In the genomic region with DNA sequence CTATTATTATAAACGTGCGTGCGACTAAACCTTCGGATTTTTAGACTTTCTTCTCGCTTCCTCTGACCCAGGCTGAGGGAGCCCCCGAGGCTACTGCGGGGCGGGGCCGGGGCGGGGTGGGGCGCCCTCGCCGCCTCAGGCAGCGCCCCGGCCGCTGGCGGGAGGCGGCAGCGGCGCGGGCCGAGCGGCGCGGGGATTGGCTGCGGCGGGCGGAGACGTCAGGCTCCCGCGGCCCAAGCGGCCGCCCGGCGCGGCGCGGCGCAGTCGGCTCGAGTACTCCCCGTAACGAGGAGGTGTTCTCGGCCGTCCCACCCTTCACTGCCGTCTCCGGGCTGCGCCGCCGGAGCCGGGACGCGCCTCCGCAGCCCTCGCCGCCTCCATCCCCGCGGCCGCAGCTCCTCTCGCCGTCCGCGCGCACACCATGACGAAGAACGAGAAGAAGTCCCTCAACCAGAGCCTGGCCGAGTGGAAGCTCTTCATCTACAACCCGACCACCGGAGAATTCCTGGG, we compare ENCODE assay signal across 8 cellular contexts. TPM values are rescaled to one million over a fixed set of nuclear protein-coding genes. Genes with fewer than 3 reads are reported as not detected.
DNase-seq lines count a peak whose midpoint lies in the region; ATAC-seq and TF ChIP-seq lines count a peak whose summit lies in the region.

A gene (plus strand): TSS at position 263 of the 510 bp plus-strand sequence. CDS start 159 bp downstream, at position 422.

- intact Hi-C loops in activated CD4-positive, alpha-beta T cell treated with anti-CD3 and anti-CD28 coated beads for 36 hours (cut with DNase I, micrococcal nuclease): loop anchor here (1.0 to 10.0 kb wide), 14 partner anchors 28 to 702 kb away; a partner anchor contains a TSS
- intact Hi-C loops in left colon (cut with DNase I, micrococcal nuclease): loop anchor here in 1 of 2 donors (5.0 kb wide), 1 partner anchor 139 kb away; a partner anchor contains a TSS

- peak; percentile 86 for ATAC-seq in GM18909 (IDR thresholded peaks at IDR 0.05; ENCODE audit: poor library complexity, unreplicated experiment)
- ATAC-seq in HG03139 (IDR thresholded peaks at IDR 0.05; ENCODE audit: unreplicated experiment): peak; percentile 74
- ATAC-seq in activated CD4-positive, alpha-beta T cell treated with anti-CD3 and anti-CD28 coated beads for 36 hours: peak; percentile 79
- peak; percentile 75 for ATAC-seq in left colon

- CTCF ChIA-PET in activated CD4-positive, alpha-beta T cell treated with anti-CD3 and anti-CD28 coated beads for 36 hours (lab: Charles Lee): interaction anchor here (1.6 to 2.1 kb wide), 2 partner anchors 10 to 37 kb away, joined by 6 to 8 read pairs; no protein-coding TSS in a partner anchor

- H3K36me3 Mint-ChIP-seq in activated CD4-positive, alpha-beta T cell treated with anti-CD3 and anti-CD28 coated beads for 36 hours (ENCODE audit: low read depth): peaks cover 31% of the 10 kb centered on the region

- no peaks in the 10 kb centered on the region for H3K9me3 Mint-ChIP-seq in activated CD4-positive, alpha-beta T cell treated with anti-CD3 and anti-CD28 coated beads for 36 hours (ENCODE audit: low read depth)

- peak within 1 kb of the TSS; percentile 62 for H3K4me3 ChIP-seq in AG09309 (ENCODE audit: control insufficient read depth, low read depth, low read length)

- POLR2A ChIA-PET in activated CD4-positive, alpha-beta T cell treated with anti-CD3 and anti-CD28 coated beads for 36 hours (lab: Charles Lee): interaction anchor here (1.0 kb wide), 1 partner anchor 138 kb away, joined by 3 read pairs; a partner anchor contains a TSS

- H3K27ac ChIP-seq in cingulate gyrus (ENCODE audit: low read depth, low read length): peak within 1 kb of the TSS; percentile 88

- peak within 1 kb of the TSS; percentile 91 for H3K27ac Mint-ChIP-seq in activated CD4-positive, alpha-beta T cell treated with anti-CD3 and anti-CD28 coated beads for 36 hours

- H3K4me3 Mint-ChIP-seq in activated CD4-positive, alpha-beta T cell treated with anti-CD3 and anti-CD28 coated beads for 36 hours: peak within 1 kb of the TSS; percentile 93

- no peak for TF ChIP-seq CTCF in AG09309 (IDR thresholded peaks at IDR 0.05; ENCODE audit: control insufficient read depth, insufficient read depth, low read depth, low read length, missing control alignments)

- no peaks in the 10 kb centered on the region for H3K27me3 Mint-ChIP-seq in activated CD4-positive, alpha-beta T cell treated with anti-CD3 and anti-CD28 coated beads for 36 hours

- H3K4me1 Mint-ChIP-seq in activated CD4-positive, alpha-beta T cell treated with anti-CD3 and anti-CD28 coated beads for 36 hours: peaks cover 30% of the 10 kb centered on the region

- DNase-seq in AG09309 (ENCODE audit: low read depth) (no peak), NCI-H345 treated with DMSO at 0.1 percent for 48 hours (lab: John Stamatoyannopoulos, UW; ENCODE audit: unreplicated experiment) (peak; percentile 23), left colon (peak; percentile 85 to 89)
- DNase-seq in activated CD4-positive, alpha-beta T cell treated with anti-CD3 and anti-CD28 coated beads for 36 hours: peak; percentile 90
- DNase-seq in stimulated activated CD4-positive, alpha-beta T cell treated with anti-CD3 and anti-CD28 coated beads, Interleukin-1b, Interleukin-23, amount 100 ng/mL, for 4 hours (ENCODE audit: low read depth in 2 of 2): peak; percentile 73 to 79

RNA-seq across cellular contexts. Expression of the gene that starts here (rescaled TPM):
- 100 to 1,000 TPM; 109 to 132 TPM for total RNA-seq in activated CD4-positive, alpha-beta T cell treated with anti-CD3 and anti-CD28 coated beads for 36 hours
- total RNA-seq in left colon: 100 to 1,000 TPM; 397 to 503 TPM
